ENCODE assay signal across 1 cellular context in the genomic region with DNA sequence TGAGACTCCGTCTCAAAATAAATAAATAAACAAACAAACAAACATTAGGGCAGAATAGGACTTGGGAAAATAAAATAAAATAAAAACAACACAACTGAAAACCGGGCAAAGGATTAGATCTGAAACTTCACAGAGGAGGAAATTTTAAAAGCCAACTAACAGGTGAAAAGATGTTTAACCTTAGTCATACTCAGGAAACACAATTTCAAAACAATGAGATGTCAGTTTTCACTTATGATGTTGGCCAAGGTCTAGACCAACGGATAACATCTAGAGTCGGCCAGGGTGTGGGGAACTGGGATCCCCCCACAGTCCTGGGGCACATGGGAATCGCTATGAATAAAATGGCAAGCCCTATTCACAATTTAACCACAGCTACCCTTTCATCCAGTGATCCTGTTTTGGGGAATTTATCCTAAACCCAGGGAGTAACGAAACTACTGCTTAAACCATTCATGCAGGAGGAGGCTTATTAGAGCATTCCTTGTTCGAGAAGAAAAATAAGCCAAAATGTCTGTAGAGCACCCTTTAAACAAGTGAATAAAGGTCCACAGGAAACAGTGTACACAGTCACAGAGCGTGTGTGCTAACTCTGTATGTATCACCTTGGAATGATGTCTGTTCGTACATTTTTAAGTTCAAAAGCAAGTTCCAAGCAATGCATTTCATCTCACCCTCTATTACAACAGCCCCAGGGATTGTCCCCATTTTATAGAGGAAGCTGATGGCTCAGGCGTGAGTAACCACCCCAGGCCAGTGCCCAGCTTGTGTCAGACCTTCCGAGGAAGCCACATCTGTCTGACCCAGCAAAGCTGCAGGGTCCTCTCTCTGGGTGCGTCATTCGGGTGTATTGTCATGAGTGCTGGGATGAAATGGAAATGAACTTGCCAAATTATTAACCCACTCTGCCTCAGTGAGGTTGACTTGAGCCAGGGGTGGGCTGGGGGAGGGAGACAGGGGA.
TF ChIP-seq lines count a peak whose summit lies in the region.

No MANE protein-coding gene starts in this region.

TF ChIP-seq in GM23338, 12 proteins besides CTCF, POLR2A, EP300 and RAD21:
- no peak for TF ChIP-seq ZNF462 (CRISPR knock-in tag; IDR thresholded peaks at IDR 0.05)
- no peak for TF ChIP-seq JUNB (IDR thresholded peaks at IDR 0.05; ENCODE audit: unreplicated experiment)
- no peak for TF ChIP-seq EZH2phosphoT487 (IDR thresholded peaks at IDR 0.05; ENCODE audit: unreplicated experiment)
